ENCODE assay signal across 26 cellular contexts in the genomic region with DNA sequence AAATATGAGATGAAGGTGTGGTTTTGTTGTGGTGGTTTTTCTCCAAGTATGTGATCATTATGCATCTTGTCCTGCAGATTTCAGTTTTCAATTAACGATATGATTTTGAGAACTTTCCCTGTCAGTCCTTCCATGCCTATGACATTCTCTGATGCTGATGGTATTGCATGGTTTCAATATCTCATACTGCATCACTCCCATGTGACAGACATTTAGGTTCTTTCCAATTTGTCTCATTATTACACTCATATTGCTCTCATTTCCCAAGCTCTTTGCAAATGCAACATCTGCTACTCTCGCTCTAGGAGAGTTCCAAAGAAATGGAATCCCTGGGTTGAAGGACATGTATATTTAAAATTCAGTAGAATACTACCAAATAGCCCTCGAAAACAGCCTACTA.
DNase-seq lines count a peak whose midpoint lies in the region; FAIRE-seq and TF ChIP-seq lines count a peak whose summit lies in the region.
"Had no signal": no experiment of that assay in that cellular context is flagged by ENCODE, and none has a peak within 500 bp of the region (broad histone marks: within the 10 kb centered on the region; RNA-seq: fewer than 3 reads in every experiment).

No MANE protein-coding gene starts in this region.

- H3K36me3 ChIP-seq in astrocyte (ENCODE audit: insufficient read depth, low read length) (no peaks in the 10 kb centered on the region), esophagus muscularis mucosa (no peaks in the 10 kb centered on the region)
- H3K36me3 ChIP-seq: BE2C; BLaER1 treated with 17β-estradiol and CSF1 and Interleukin-3, amounts not matched to agents 10 nM and 100 nM had no signal

- H3K9ac ChIP-seq in astrocyte (ENCODE audit: low read length), result no peak overlapping the region
- H3K9ac ChIP-seq: BLaER1 treated with 17β-estradiol and CSF1 and Interleukin-3, amounts not matched to agents 10 nM and 100 nM; GM23248 had no signal

- H3K4me2 ChIP-seq in astrocyte (ENCODE audit: low read length), result no peak overlapping the region
- H3K4me2 ChIP-seq: BLaER1 treated with 17β-estradiol and CSF1 and Interleukin-3, amounts not matched to agents 10 nM and 100 nM had no signal

- intact Hi-C loops in esophagus muscularis mucosa (cut with DNase I), result no loop called here
- intact Hi-C loops in posterior cingulate gyrus (cut with DNase I), result no loop called here

- H3K27ac Mint-ChIP-seq in astrocyte (ENCODE audit: unreplicated experiment), result no peak overlapping the region
- H3K27ac Mint-ChIP-seq: CD14-positive monocyte; CD4-positive, alpha-beta T cell; CD8-positive, alpha-beta memory T cell had no signal

- H3K9me3 ChIP-seq in astrocyte (ENCODE audit: insufficient read depth, low read depth, low read length) (no peaks in the 10 kb centered on the region), esophagus muscularis mucosa (no peaks in the 10 kb centered on the region)

- peaks cover 4% of the 10 kb centered on the region for H3K36me3 Mint-ChIP-seq in astrocyte (ENCODE audit: low read depth, unreplicated experiment)
- H3K36me3 Mint-ChIP-seq: CD14-positive monocyte had no signal

- no peaks in the 10 kb centered on the region for H3K79me2 ChIP-seq in astrocyte (ENCODE audit: insufficient read depth, low read length)

- H3K4me3 Mint-ChIP-seq in astrocyte (ENCODE audit: unreplicated experiment), result no peak overlapping the region
- H3K4me3 Mint-ChIP-seq: CD14-positive monocyte; CD4-positive, alpha-beta T cell; CD8-positive, alpha-beta memory T cell had no signal

- WGBS in esophagus muscularis mucosa, result 97% methylated on average over 3 of the region's 3 CpGs

- peak; percentile 60 for FAIRE-seq in astrocyte (lab: Jason Lieb, UNC)
- FAIRE-seq: A204.1, D721Med, GM12892, H1 had no signal

- no peaks in the 10 kb centered on the region for H3K4me1 ChIP-seq in astrocyte (ENCODE audit: insufficient read depth, low read length)
- H3K4me1 ChIP-seq in esophagus muscularis mucosa, result no peaks in the 10 kb centered on the region

- H2AFZ ChIP-seq in astrocyte (ENCODE audit: low read depth, low read length), result no peak overlapping the region
- H2AFZ ChIP-seq: GM23248 had no signal

- H3K27me3 ChIP-seq in astrocyte (ENCODE audit: insufficient read depth, low read length), result no peaks in the 10 kb centered on the region
- H3K27me3 ChIP-seq in esophagus muscularis mucosa, result no peaks in the 10 kb centered on the region
- H3K27me3 ChIP-seq: BE2C; BLaER1 treated with 17β-estradiol and CSF1 and Interleukin-3, amounts not matched to agents 10 nM and 100 nM had no signal

- DNase-seq in NCI-H2171 treated with DMSO at 0.1 percent for 48 hours (lab: John Stamatoyannopoulos, UW) (peak; percentile 25), NCI-H2171 (lab: John Stamatoyannopoulos, UW) (no peak), NCI-H1694 (lab: John Stamatoyannopoulos, UW) (peak; percentile 40), astrocyte (ENCODE audit: low read depth) (no peak), esophagus muscularis mucosa (ENCODE audit: extremely low spot score) (peak; percentile 29), NCI-H2196 (lab: John Stamatoyannopoulos, UW; ENCODE audit: unreplicated experiment) (no peak), posterior cingulate gyrus (no peak), DMS114 treated with DMSO at 0.1 percent for 48 hours (lab: John Stamatoyannopoulos, UW; ENCODE audit: unreplicated experiment) (no peak)
- DNase-seq: AML-193; BE2C; CD4-positive, alpha-beta T cell; CD8-positive, alpha-beta memory T cell; DMS 273 treated with DMSO at 0.1 percent for 48 hours; DMS53; DMS79 treated with DMSO at 0.1 percent for 48 hours; GF-D8; GM23248; H7; HCEC 1CT had no signal

- TF ChIP-seq POLR2A in esophagus muscularis mucosa (IDR thresholded peaks at IDR 0.05; ENCODE audit: low read depth), result no peak

- no peaks in the 10 kb centered on the region for H3K4me1 Mint-ChIP-seq in astrocyte (ENCODE audit: low read depth, unreplicated experiment)
- H3K4me1 Mint-ChIP-seq: CD14-positive monocyte; CD8-positive, alpha-beta memory T cell had no signal

- no peaks in the 10 kb centered on the region for H3K27me3 Mint-ChIP-seq in astrocyte (ENCODE audit: low read depth, unreplicated experiment)
- H3K27me3 Mint-ChIP-seq: CD4-positive, alpha-beta T cell; CD8-positive, alpha-beta memory T cell had no signal

- H3K27ac ChIP-seq in astrocyte (ENCODE audit: low read depth, low read length), result no peak overlapping the region
- no peak overlapping the region for H3K27ac ChIP-seq in esophagus muscularis mucosa (replicated peaks in 1 of 4)
- H3K27ac ChIP-seq: 22Rv1; BLaER1 treated with 17β-estradiol and CSF1 and Interleukin-3, amounts not matched to agents 10 nM and 100 nM; GM23248 had no signal

- no peaks in the 10 kb centered on the region for H4K20me1 ChIP-seq in astrocyte (ENCODE audit: insufficient read depth, low read length)
- H4K20me1 ChIP-seq: BLaER1 treated with 17β-estradiol and CSF1 and Interleukin-3, amounts not matched to agents 10 nM and 100 nM had no signal

- H3K9me3 Mint-ChIP-seq in astrocyte (ENCODE audit: unreplicated experiment), result no peaks in the 10 kb centered on the region
- H3K9me3 Mint-ChIP-seq: CD8-positive, alpha-beta memory T cell had no signal

- H3K4me3 ChIP-seq in astrocyte (ENCODE audit: insufficient read depth, low read depth, low read length) (no peak overlapping the region), esophagus muscularis mucosa (no peak overlapping the region)
- H3K4me3 ChIP-seq: BLaER1 treated with 17β-estradiol and CSF1 and Interleukin-3, amounts not matched to agents 10 nM and 100 nM; GM23248 had no signal

- TF ChIP-seq EP300 in esophagus muscularis mucosa (IDR thresholded peaks at IDR 0.05), result no peak

- TF ChIP-seq CTCF in astrocyte (IDR thresholded peaks at IDR 0.05; ENCODE audit: insufficient read depth, low read depth, low read length), result no peak
- no peak for TF ChIP-seq CTCF in esophagus muscularis mucosa (IDR thresholded peaks at IDR 0.05)

Comparison
In these comparisons a context has a peak if more than half of its experiments do, and no peak if none do; other contexts are left out.
1. DNase-seq: peak in NCI-H2171 treated with DMSO at 0.1 percent for 48 hours (single experiment), NCI-H1694 (single experiment) and esophagus muscularis mucosa (single experiment); none in NCI-H2171 (single experiment), astrocyte (single experiment), NCI-H2196 (single experiment), posterior cingulate gyrus (0 of 10) and DMS114 treated with DMSO at 0.1 percent for 48 hours (single experiment).